ENCODE assay signal across 13 cellular contexts in genomic region chr2:35035883-35036282, GRCh38.
A peak's percentile ranks its signal among the peaks of the same experiment; 100 is the strongest.
DNase-seq lines count a peak whose midpoint lies in the region; ATAC-seq, FAIRE-seq and TF ChIP-seq lines count a peak whose summit lies in the region.
"Had no signal": no experiment of that assay in that cellular context is flagged by ENCODE, and none has a peak within 500 bp of the region (broad histone marks: within the 10 kb centered on the region; RNA-seq: fewer than 3 reads in every experiment).

No MANE protein-coding gene starts in this region.

- H3K36me3 ChIP-seq in GM23338 (ENCODE audit: insufficient read depth) (no peaks in the 10 kb centered on the region), GM12878 (ENCODE audit: control insufficient read depth in 2 of 2, insufficient read depth in 2 of 2, low read length in 1 of 2) (no peaks in the 10 kb centered on the region)

- H3K4me2 ChIP-seq in GM23338 (no peak overlapping the region), GM12878 (ENCODE audit: control insufficient read depth, insufficient read depth) (no peak overlapping the region)

- H3K4me1 Mint-ChIP-seq in GM23338 (no peaks in the 10 kb centered on the region; the same call in 2 of the 3 replicates), osteocyte (ENCODE audit: unreplicated experiment) (no peaks in the 10 kb centered on the region)
- H3K4me1 Mint-ChIP-seq: activated CD4-positive, alpha-beta memory T cell treated with anti-CD3 and anti-CD28 coated beads, Interleukin-2, amount 10 ng/mL, durations not matched to agents 7 days and 5 days; CD8-positive, alpha-beta memory T cell had no signal

- BruUV-seq in GM12878 (replicated peaks; lab: Mats Ljungman, UMichigan): no TSS peak

- 0 out of 2 replicates have a peak, but pooled peaks cover 3% of the 10 kb centered on the region for H3K9me2 ChIP-seq in GM23338 (ENCODE audit: insufficient read depth)

- no peak overlapping the region for H3K9ac ChIP-seq in GM12878 (ENCODE audit: control insufficient read depth, insufficient read depth, low read length)

- no peaks in the 10 kb centered on the region for H3K4me1 ChIP-seq in GM23338 (ENCODE audit: insufficient read depth)
- H3K4me1 ChIP-seq in GM12878 (ENCODE audit: control insufficient read depth, insufficient read depth, low read length): no peaks in the 10 kb centered on the region

- 16% methylated on average over 2 of the region's 3 CpGs for WGBS in GM12878 (ENCODE audit: insufficient coverage, insufficient replicate concordance, low lambda C conversion rate, missing lambda C conversion rate)

- H3K9me3 ChIP-seq in GM12878 (replicated peaks; ENCODE audit: control insufficient read depth, insufficient read depth, low read length): no peaks in the 10 kb centered on the region

- TF ChIP-seq CTCF in GM23338 (conservative IDR thresholded peaks at IDR 0.05; ENCODE audit: low read depth in 2 of 2): peak; percentile 30 to 60; a peak in 3 of 4 replicates
- TF ChIP-seq CTCF in GM12878 (IDR thresholded peaks at IDR 0.05 in 2 of 3, conservative IDR thresholded peaks at IDR 0.05 in 1 of 3; ENCODE audit: control insufficient read depth in 2 of 3, extremely low read depth in 1 of 3, insufficient read depth in 1 of 3, low read depth in 3 of 3, low read length in 3 of 3): peak in 1 of 3 experiments; percentile 13; a peak in 1 of 6 replicates
- TF ChIP-seq CTCF in osteocyte (IDR thresholded peaks at IDR 0.05): peak; percentile 36

- CTCF ChIA-PET in GM12878 (lab: Yijun Ruan, JAX): interaction anchor here (0.9 to 1.0 kb wide), 2 partner anchors 77 to 169 kb away, joined by 3 read pairs; no protein-coding TSS in a partner anchor

- in situ Hi-C loops in GM12878 (cut with MboI): no loop called here

- H3K27ac ChIP-seq in GM23338 (ENCODE audit: low read depth) (no peak overlapping the region), GM12878 (ENCODE audit: control insufficient read depth, insufficient read depth) (no peak overlapping the region)
- H3K27ac ChIP-seq: skin epidermis had no signal

- H3K9me3 Mint-ChIP-seq in GM23338: peaks cover 19% of the 10 kb centered on the region
- no peaks in the 10 kb centered on the region for H3K9me3 Mint-ChIP-seq in osteocyte (ENCODE audit: unreplicated experiment)

- peak; percentile 14 for DNase-seq in GM23338 (ENCODE audit: low spot score)
- peak; percentile 10 for DNase-seq in NAMALWA (ENCODE audit: low spot score)
- no peak for DNase-seq in GM12878 (ENCODE audit: low read depth, low spot score)
- no peak for DNase-seq in osteocyte (ENCODE audit: extremely low spot score, unreplicated experiment)
- DNase-seq in foreskin melanocyte: no peak
- DNase-seq: activated CD4-positive, alpha-beta memory T cell treated with anti-CD3 and anti-CD28 coated beads, Interleukin-2, amount 10 ng/mL, durations not matched to agents 7 days and 5 days; activated effector memory CD4-positive, alpha-beta T cell treated with anti-CD3 and anti-CD28 coated beads, Interleukin-2, amount 50 U/mL, for 16 hours; CD8-positive, alpha-beta memory T cell; mesenchymal stem cell; NCI-H2081 had no signal

- no peak for ATAC-seq in GM23338
- peak; percentile 49; the same call in 2 of the 3 replicates for ATAC-seq in GM12878
- ATAC-seq in GM18873 (IDR thresholded peaks at IDR 0.05; ENCODE audit: low FRiP score, unreplicated experiment): no peak
- ATAC-seq in HG03460 (IDR thresholded peaks at IDR 0.05; ENCODE audit: unreplicated experiment): no peak

- H3K27me3 ChIP-seq in GM23338 (ENCODE audit: insufficient read depth) (no peaks in the 10 kb centered on the region), GM12878 (replicated peaks in 1 of 2; ENCODE audit: control insufficient read depth in 2 of 2, insufficient read depth in 2 of 2, low read length in 1 of 2) (no peaks in the 10 kb centered on the region)

- no peak for TF ChIP-seq EP300 in GM12878 (IDR thresholded peaks at IDR 0.05; ENCODE audit: borderline replicate concordance in 1 of 2, control insufficient read depth in 1 of 2, low read depth in 2 of 2, low read length in 2 of 2)

- RAD21 ChIA-PET in GM12878 (lab: Charles Lee; ENCODE audit: unreplicated experiment): no interaction called here

- TF ChIP-seq RAD21 in GM12878 (IDR thresholded peaks at IDR 0.05; ENCODE audit: insufficient read depth, low read depth, low read length): no peak

- H3K79me2 ChIP-seq in GM23338 (replicated peaks; ENCODE audit: insufficient read depth) (no peaks in the 10 kb centered on the region), GM12878 (ENCODE audit: control insufficient read depth, insufficient read depth, low read length) (no peaks in the 10 kb centered on the region)

- intact Hi-C loops in GM12878 (cut with micrococcal nuclease; ENCODE audit: unreplicated experiment): no loop called here

- no peaks in the 10 kb centered on the region for H3F3A ChIP-seq in GM23338 (replicated peaks; ENCODE audit: low read depth)

- H3K27me3 Mint-ChIP-seq in GM23338 (ENCODE audit: insufficient read depth, low read depth, poor library complexity) (no peaks in the 10 kb centered on the region), osteocyte (ENCODE audit: unreplicated experiment) (no peaks in the 10 kb centered on the region)
- H3K27me3 Mint-ChIP-seq: activated CD4-positive, alpha-beta memory T cell treated with anti-CD3 and anti-CD28 coated beads, Interleukin-2, amount 10 ng/mL, durations not matched to agents 7 days and 5 days; CD8-positive, alpha-beta memory T cell had no signal

- POLR2A ChIA-PET in GM12878 (lab: Charles Lee): no interaction called here

- no peak overlapping the region for H3K27ac Mint-ChIP-seq in GM23338
- no peak overlapping the region for H3K27ac Mint-ChIP-seq in osteocyte (ENCODE audit: unreplicated experiment)
- H3K27ac Mint-ChIP-seq: activated CD4-positive, alpha-beta memory T cell treated with anti-CD3 and anti-CD28 coated beads, Interleukin-2, amount 10 ng/mL, durations not matched to agents 7 days and 5 days; CD8-positive, alpha-beta memory T cell had no signal

- no peak overlapping the region for H3K4me3 ChIP-seq in GM23338
- no peak overlapping the region for H3K4me3 ChIP-seq in GM12878
- H3K4me3 ChIP-seq: skin epidermis had no signal

- FAIRE-seq in GM12878 (lab: Jason Lieb, UNC): no peak

- no peak for TF ChIP-seq POLR2A in GM12878 (IDR thresholded peaks at IDR 0.05; ENCODE audit: low read depth, low read length)

- H2AFZ ChIP-seq in GM23338: peak overlapping the region; percentile 53; the same call in 1 of the 2 replicates
- H2AFZ ChIP-seq in GM12878 (ENCODE audit: control insufficient read depth, low read depth, low read length): no peak overlapping the region

- SMC1A ChIA-PET in GM12878 (lab: Charles Lee; ENCODE audit: uncharacterized antibody, unreplicated experiment): no interaction called here

- peaks cover 7% of the 10 kb centered on the region; the same call in 2 of the 3 replicates for H3K36me3 Mint-ChIP-seq in GM23338 (ENCODE audit: low read depth)
- no peaks in the 10 kb centered on the region for H3K36me3 Mint-ChIP-seq in osteocyte (ENCODE audit: unreplicated experiment)
- H3K36me3 Mint-ChIP-seq: CD8-positive, alpha-beta memory T cell had no signal

- H4K20me1 ChIP-seq in GM23338 (replicated peaks; ENCODE audit: insufficient read depth): no peaks in the 10 kb centered on the region
- no peaks in the 10 kb centered on the region for H4K20me1 ChIP-seq in GM12878 (ENCODE audit: control insufficient read depth, insufficient read depth)

- H3K4me3 Mint-ChIP-seq in GM23338 (no peak overlapping the region), osteocyte (ENCODE audit: unreplicated experiment) (no peak overlapping the region)
- H3K4me3 Mint-ChIP-seq: activated CD4-positive, alpha-beta memory T cell treated with anti-CD3 and anti-CD28 coated beads, Interleukin-2, amount 10 ng/mL, durations not matched to agents 7 days and 5 days; CD8-positive, alpha-beta memory T cell had no signal

TF ChIP-seq in GM12878, 131 proteins besides CTCF, POLR2A, EP300 and RAD21 (continues in another document):
- TF ChIP-seq, protein P1, sequence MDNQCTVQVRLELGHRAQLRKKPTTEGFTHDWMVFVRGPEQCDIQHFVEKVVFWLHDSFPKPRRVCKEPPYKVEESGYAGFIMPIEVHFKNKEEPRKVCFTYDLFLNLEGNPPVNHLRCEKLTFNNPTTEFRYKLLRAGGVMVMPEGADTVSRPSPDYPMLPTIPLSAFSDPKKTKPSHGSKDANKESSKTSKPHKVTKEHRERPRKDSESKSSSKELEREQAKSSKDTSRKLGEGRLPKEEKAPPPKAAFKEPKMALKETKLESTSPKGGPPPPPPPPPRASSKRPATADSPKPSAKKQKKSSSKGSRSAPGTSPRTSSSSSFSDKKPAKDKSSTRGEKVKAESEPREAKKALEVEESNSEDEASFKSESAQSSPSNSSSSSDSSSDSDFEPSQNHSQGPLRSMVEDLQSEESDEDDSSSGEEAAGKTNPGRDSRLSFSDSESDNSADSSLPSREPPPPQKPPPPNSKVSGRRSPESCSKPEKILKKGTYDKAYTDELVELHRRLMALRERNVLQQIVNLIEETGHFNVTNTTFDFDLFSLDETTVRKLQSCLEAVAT (IDR thresholded peaks at IDR 0.05): no peak
- TF ChIP-seq KAT2A (conservative IDR thresholded peaks at IDR 0.05; ENCODE audit: control insufficient read depth, low read depth, low read length) (no peak), CHD1 (IDR thresholded peaks at IDR 0.05; ENCODE audit: low read depth, low read length) (no peak)

Comparison
In these comparisons a context has a peak if more than half of its experiments do, and no peak if none do; other contexts are left out.
1. DNase-seq: peak in GM23338 (single experiment) and NAMALWA (single experiment); none in GM12878 (single experiment), osteocyte (single experiment) and foreskin melanocyte (single experiment).